In genomic region chr3:113514265-113514769, GRCh38 we compare ENCODE assay signal across 8 cellular contexts. TPM values are rescaled to one million over a fixed set of nuclear protein-coding genes. Genes with fewer than 3 reads are reported as not detected.
DNase-seq lines count a peak whose midpoint lies in the region; ATAC-seq and TF ChIP-seq lines count a peak whose summit lies in the region.

No MANE protein-coding gene starts in this region.

- H3K27ac ChIP-seq in OCI-LY3 (ENCODE audit: low read length) (peak overlapping the region; percentile 78), foreskin keratinocyte (peak overlapping the region; percentile 42)

- peak overlapping the region; percentile 94 for H3K9ac ChIP-seq in OCI-LY3 (ENCODE audit: low read length)

- peak overlapping the region; percentile 97 for H2AFZ ChIP-seq in OCI-LY3 (ENCODE audit: low read depth, low read length)

- H3K9me3 ChIP-seq in OCI-LY3 (ENCODE audit: insufficient read depth, low read length), result no peaks in the 10 kb centered on the region

- H3K27me3 ChIP-seq in OCI-LY3 (ENCODE audit: low read depth, low read length) (no peaks in the 10 kb centered on the region), foreskin keratinocyte (no peaks in the 10 kb centered on the region)

- no peaks in the 10 kb centered on the region for H4K20me1 ChIP-seq in OCI-LY3 (ENCODE audit: insufficient read depth, low read length)

- H3K79me2 ChIP-seq in OCI-LY3 (ENCODE audit: low read length), result peaks cover 19% of the 10 kb centered on the region

- TF ChIP-seq CTCF in OCI-LY3 (IDR thresholded peaks at IDR 0.05; ENCODE audit: low read depth, low read length) (no peak), foreskin keratinocyte (conservative IDR thresholded peaks at IDR 0.05) (no peak)

- H3K4me3 ChIP-seq in OCI-LY3 (ENCODE audit: low read length) (peak overlapping the region; percentile 97), skeletal muscle cell (ENCODE audit: low read depth, low read length) (peak overlapping the region; percentile 91)

- DNase-seq in foreskin keratinocyte, result peak in 1 of 2 donors; percentile 20
- DNase-seq in skeletal muscle cell (ENCODE audit: low read depth), result no peak
- no peak for DNase-seq in activated CD8-positive, alpha-beta memory T cell treated with anti-CD3 and anti-CD28 coated beads, Interleukin-2, amount 50 U/mL, for 48 hours
- no peak for DNase-seq in stimulated activated naive CD4-positive, alpha-beta T cell treated with Interleukin-2 at 50 U/mL for 16 hours (lab: John Stamatoyannopoulos, UW)
- no peak for DNase-seq in T-helper 9 cell
- DNase-seq in NCI-H1417 treated with DMSO at 0.1 percent for 48 hours (lab: John Stamatoyannopoulos, UW), result no peak

- peak overlapping the region; percentile 77 for H3K4me2 ChIP-seq in OCI-LY3 (ENCODE audit: low read length)

- H3K36me3 ChIP-seq in OCI-LY3 (replicated peaks; ENCODE audit: low read depth, low read length), result no peaks in the 10 kb centered on the region

- ATAC-seq in GM21717 (IDR thresholded peaks at IDR 0.05; ENCODE audit: unreplicated experiment) (peak; percentile 2), foreskin keratinocyte (no peak)

- peaks cover 13% of the 10 kb centered on the region for H3K4me1 ChIP-seq in OCI-LY3 (ENCODE audit: low read length)
- peaks cover 7% of the 10 kb centered on the region for H3K4me1 ChIP-seq in foreskin keratinocyte

RNA-seq across cellular contexts. Expression of gene SPICE1, which starts 0.6 kb away (rescaled TPM):
- total RNA-seq in foreskin keratinocyte, result 10.2 and 11.3 TPM in 2 replicates
- 2.1 and 2.9 TPM in 2 replicates for polyA plus RNA-seq in foreskin keratinocyte

RNA-seq across cellular contexts. Expression of gene SIDT1, which starts 18.0 kb away (rescaled TPM):
- total RNA-seq in foreskin keratinocyte, result 0.03 and 0.11 TPM in 2 replicates
- 0.02 and 0.04 TPM in 2 replicates for polyA plus RNA-seq in foreskin keratinocyte
